Comparison of ENCODE assay signal across 23 cellular contexts in genomic region chr4:146179784-146180405, GRCh38. TPM values are rescaled to one million over a fixed set of nuclear protein-coding genes. Genes with fewer than 3 reads are reported as not detected.
A peak's percentile ranks its signal among the peaks of the same experiment; 100 is the strongest.
DNase-seq lines count a peak whose midpoint lies in the region; ATAC-seq and TF ChIP-seq lines count a peak whose summit lies in the region.
"Had no signal": no experiment of that assay in that cellular context is flagged by ENCODE, and none has a peak within 500 bp of the region (broad histone marks: within the 10 kb centered on the region; RNA-seq: fewer than 3 reads in every experiment).

No MANE protein-coding gene starts in this region.

- peak overlapping the region in 1 of 2 donors; percentile 39 for H3K4me3 Mint-ChIP-seq in activated T-cell treated with anti-CD3 and anti-CD28 coated beads, Interleukin-2, amount 50 U/mL, for 72 hours
- no peak overlapping the region for H3K4me3 Mint-ChIP-seq in activated T-cell treated with anti-CD3 and anti-CD28 coated beads, Interleukin-2, amount 50 U/mL, for 4 hours
- H3K4me3 Mint-ChIP-seq: activated CD4-positive, alpha-beta T cell treated with anti-CD3 and anti-CD28 coated beads, Interleukin-2, amount 10 ng/mL, durations not matched to agents 24 days and 14 days; stimulated activated naive CD8-positive, alpha-beta T cell treated with anti-CD3 and anti-CD28 coated beads, Interleukin-15, Interleukin-2, amounts not matched to agents 100 ng/mL and 50 ng/mL, for 24 hours had no signal

- peaks cover 76% of the 10 kb centered on the region for H3K79me2 ChIP-seq in hepatocyte

- no peaks in the 10 kb centered on the region for H3K27me3 Mint-ChIP-seq in activated T-cell treated with anti-CD3 and anti-CD28 coated beads, Interleukin-2, amount 50 U/mL, for 72 hours (ENCODE audit: low read depth)
- H3K27me3 Mint-ChIP-seq in activated T-cell treated with anti-CD3 and anti-CD28 coated beads, Interleukin-2, amount 50 U/mL, for 4 hours (ENCODE audit: low read depth): no peaks in the 10 kb centered on the region
- H3K27me3 Mint-ChIP-seq: activated CD4-positive, alpha-beta T cell treated with anti-CD3 and anti-CD28 coated beads, Interleukin-2, amount 10 ng/mL, durations not matched to agents 24 days and 14 days; stimulated activated naive CD8-positive, alpha-beta T cell treated with anti-CD3 and anti-CD28 coated beads, Interleukin-15, Interleukin-2, amounts not matched to agents 100 ng/mL and 50 ng/mL, for 24 hours had no signal

- no peak overlapping the region for H3K4me3 ChIP-seq in hepatocyte
- H3K4me3 ChIP-seq in gastrocnemius medialis: no peak overlapping the region
- H3K4me3 ChIP-seq in aorta (ENCODE audit: low read length in 2 of 2): no peak overlapping the region
- H3K4me3 ChIP-seq: right atrium auricular region, upper lobe of right lung had no signal

- H3K9me3 ChIP-seq in hepatocyte (ENCODE audit: low read depth) (no peaks in the 10 kb centered on the region), gastrocnemius medialis (no peaks in the 10 kb centered on the region), aorta (ENCODE audit: control insufficient read depth, low read length) (no peaks in the 10 kb centered on the region)
- H3K9me3 ChIP-seq: neutrophil, right atrium auricular region, upper lobe of right lung had no signal

- in situ Hi-C loops in gastrocnemius medialis (cut with MboI; ENCODE audit: low sequenced_read_pairs in 4 of 4): no loop called here

- TF ChIP-seq CTCF in hepatocyte (IDR thresholded peaks at IDR 0.05; ENCODE audit: poor library complexity): no peak
- no peak for TF ChIP-seq CTCF in gastrocnemius medialis (IDR thresholded peaks at IDR 0.05 in 4 of 5, conservative IDR thresholded peaks at IDR 0.05 in 1 of 5)

- peak overlapping the region; percentile 36 for H3K4me2 ChIP-seq in hepatocyte

- 71% methylated on average over 7 of the region's 7 CpGs for WGBS in hepatocyte (ENCODE audit: low lambda C conversion rate, missing lambda C conversion rate)
- WGBS in aorta, 2 donors: 61 to 71% methylated on average over 7 of the region's 7 CpGs

- no peak for DNase-seq in activated T-cell treated with anti-CD3 and anti-CD28 coated beads, Interleukin-2, amount 50 U/mL, for 72 hours
- DNase-seq in activated T-cell treated with anti-CD3 and anti-CD28 coated beads, Interleukin-2, amount 50 U/mL, for 4 hours: no peak
- DNase-seq in NCI-H69 (lab: John Stamatoyannopoulos, UW): peak; percentile 5
- no peak for DNase-seq in hepatocyte (ENCODE audit: low spot score)
- DNase-seq in gastrocnemius medialis: no peak
- no peak for DNase-seq in SW 1271 (lab: John Stamatoyannopoulos, UW)
- DNase-seq in aorta: no peak
- DNase-seq: activated CD4-positive, alpha-beta T cell treated with anti-CD3 and anti-CD28 coated beads, Interleukin-2, amount 10 ng/mL, durations not matched to agents 24 days and 14 days; activated naive CD4-positive, alpha-beta T cell treated with anti-CD3 and anti-CD28 coated beads, Interleukin-2, amount 50 U/mL, for 16 hours; dorsolateral prefrontal cortex; EL; islet precursor cell; NCI-H2081; NCI-H510A treated with DMSO at 0.1 percent for 48 hours; upper lobe of right lung had no signal

- H3K27me3 ChIP-seq in hepatocyte (no peaks in the 10 kb centered on the region), gastrocnemius medialis (no peaks in the 10 kb centered on the region), aorta (ENCODE audit: control insufficient read depth in 1 of 2, insufficient read depth in 2 of 2, low read length in 1 of 2) (no peaks in the 10 kb centered on the region)
- H3K27me3 ChIP-seq: dorsolateral prefrontal cortex, neutrophil, right atrium auricular region, upper lobe of right lung had no signal

- peaks cover 29% of the 10 kb centered on the region for H3K4me1 ChIP-seq in hepatocyte (ENCODE audit: insufficient read depth)
- peaks cover 56 to 61% of the 10 kb centered on the region in 2 donors for H3K4me1 ChIP-seq in gastrocnemius medialis
- H3K4me1 ChIP-seq in aorta (ENCODE audit: control insufficient read depth in 1 of 2, insufficient read depth in 2 of 2, low read length in 2 of 2): peaks cover 2 to 9% of the 10 kb centered on the region in 2 donors

- H3K36me3 Mint-ChIP-seq in activated T-cell treated with anti-CD3 and anti-CD28 coated beads, Interleukin-2, amount 50 U/mL, for 72 hours (ENCODE audit: insufficient read depth in 2 of 2): peaks cover 1 to 2% of the 10 kb centered on the region in 2 donors
- H3K36me3 Mint-ChIP-seq in activated T-cell treated with anti-CD3 and anti-CD28 coated beads, Interleukin-2, amount 50 U/mL, for 4 hours (ENCODE audit: insufficient read depth): peaks cover 17% of the 10 kb centered on the region

- H3K27ac Mint-ChIP-seq in activated T-cell treated with anti-CD3 and anti-CD28 coated beads, Interleukin-2, amount 50 U/mL, for 72 hours: peak overlapping the region; percentile 15
- H3K27ac Mint-ChIP-seq: activated CD4-positive, alpha-beta T cell treated with anti-CD3 and anti-CD28 coated beads, Interleukin-2, amount 10 ng/mL, durations not matched to agents 24 days and 14 days; stimulated activated naive CD8-positive, alpha-beta T cell treated with anti-CD3 and anti-CD28 coated beads, Interleukin-15, Interleukin-2, amounts not matched to agents 100 ng/mL and 50 ng/mL, for 24 hours had no signal

- ATAC-seq in activated T-cell treated with anti-CD3 and anti-CD28 coated beads, Interleukin-2, amount 50 U/mL, for 72 hours (replicated peaks in 1 of 2): no peak
- ATAC-seq in activated T-cell treated with anti-CD3 and anti-CD28 coated beads, Interleukin-2, amount 50 U/mL, for 4 hours: no peak
- no peak for ATAC-seq in gastrocnemius medialis
- no peak for ATAC-seq in GM21529 (IDR thresholded peaks at IDR 0.05; ENCODE audit: unreplicated experiment)
- ATAC-seq in aorta (ENCODE audit: low FRiP score): no peak
- ATAC-seq: esophagus mucosa, Panc1, upper lobe of right lung had no signal

- H3K9me3 Mint-ChIP-seq in activated T-cell treated with anti-CD3 and anti-CD28 coated beads, Interleukin-2, amount 50 U/mL, for 72 hours: no peaks in the 10 kb centered on the region
- no peaks in the 10 kb centered on the region for H3K9me3 Mint-ChIP-seq in activated T-cell treated with anti-CD3 and anti-CD28 coated beads, Interleukin-2, amount 50 U/mL, for 4 hours
- H3K9me3 Mint-ChIP-seq: activated CD4-positive, alpha-beta T cell treated with anti-CD3 and anti-CD28 coated beads, Interleukin-2, amount 10 ng/mL, durations not matched to agents 24 days and 14 days; stimulated activated naive CD8-positive, alpha-beta T cell treated with anti-CD3 and anti-CD28 coated beads, Interleukin-15, Interleukin-2, amounts not matched to agents 100 ng/mL and 50 ng/mL, for 24 hours had no signal

- no peak overlapping the region for H2AFZ ChIP-seq in hepatocyte

- no peak for TF ChIP-seq POLR2A in gastrocnemius medialis (IDR thresholded peaks at IDR 0.05)

- H3K9me2 ChIP-seq in hepatocyte (replicated peaks; ENCODE audit: insufficient read depth): no peaks in the 10 kb centered on the region

- peaks cover 63% of the 10 kb centered on the region for H3K4me1 Mint-ChIP-seq in activated T-cell treated with anti-CD3 and anti-CD28 coated beads, Interleukin-2, amount 50 U/mL, for 72 hours (ENCODE audit: low read depth)
- peaks cover 60% of the 10 kb centered on the region for H3K4me1 Mint-ChIP-seq in activated T-cell treated with anti-CD3 and anti-CD28 coated beads, Interleukin-2, amount 50 U/mL, for 4 hours (ENCODE audit: low read depth)

- no peak overlapping the region for H3K27ac ChIP-seq in hepatocyte
- H3K27ac ChIP-seq in gastrocnemius medialis: peak overlapping the region; percentile 11 to 49 (median 28)
- no peak overlapping the region for H3K27ac ChIP-seq in aorta (ENCODE audit: low read depth in 1 of 2, low read length in 2 of 2)
- H3K27ac ChIP-seq: neutrophil, right atrium auricular region, upper lobe of right lung had no signal

- peaks cover 19% of the 10 kb centered on the region for H4K20me1 ChIP-seq in hepatocyte (ENCODE audit: insufficient read depth, poor library complexity, severe bottlenecking)

- H3K36me3 ChIP-seq in hepatocyte (replicated peaks; ENCODE audit: insufficient read depth, low read depth): peaks cover 5% of the 10 kb centered on the region
- peaks cover 0 to 5% of the 10 kb centered on the region in 2 donors for H3K36me3 ChIP-seq in gastrocnemius medialis
- H3K36me3 ChIP-seq in aorta (ENCODE audit: control insufficient read depth in 1 of 2, insufficient read depth in 2 of 2, low read length in 1 of 2): no peaks in the 10 kb centered on the region

- intact Hi-C loops in gastrocnemius medialis (cut with DNase I; ENCODE audit: low total_unique reads): loop anchor here (5.0 to 10.0 kb wide), 5 partner anchors 233 to 555 kb away; partner anchors contain the start of gene SLC10A7
- intact Hi-C loops in aorta (cut with DNase I): loop anchor here in 1 of 2 donors (10.0 kb wide), 2 partner anchors 125 to 335 kb away; no protein-coding TSS in a partner anchor

RNA-seq across cellular contexts. Expression of gene LSM6, which starts 4.4 kb away (rescaled TPM):
- total RNA-seq in activated T-cell treated with anti-CD3 and anti-CD28 coated beads, Interleukin-2, amount 50 U/mL, for 72 hours: 10 to 100 TPM; 54.6 to 55.1 TPM
- 10 to 100 TPM; 80.2 to 98.9 (median 85.6) TPM for total RNA-seq in activated T-cell treated with anti-CD3 and anti-CD28 coated beads, Interleukin-2, amount 50 U/mL, for 4 hours
- 53.6 and 75.5 TPM in 2 replicates for total RNA-seq in hepatocyte
- 48.6 and 51.0 TPM in 2 replicates for polyA plus RNA-seq in hepatocyte
- total RNA-seq in gastrocnemius medialis: 10 to 100 TPM; 12.7 to 31.0 (median 15.5) TPM
- total RNA-seq in aorta: 10 to 100 TPM; 19.9 to 25.8 TPM
- polyA plus RNA-seq in aorta: 10 to 100 TPM; 30.2 to 35.1 TPM

RNA-seq across cellular contexts. Expression of gene REELD1, which starts 34.4 kb away (rescaled TPM):
- under 1 TPM; 0.79 to 0.97 TPM for total RNA-seq in activated T-cell treated with anti-CD3 and anti-CD28 coated beads, Interleukin-2, amount 50 U/mL, for 72 hours
- total RNA-seq in activated T-cell treated with anti-CD3 and anti-CD28 coated beads, Interleukin-2, amount 50 U/mL, for 4 hours: under 1 TPM; 0.16 to 0.58 (median 0.43) TPM
- not detected in 2 replicates for total RNA-seq in hepatocyte
- 0.44 TPM in 1 of 2 replicates, not detected in the other for polyA plus RNA-seq in hepatocyte
- under 1 TPM in 1 of 4 donors, not detected in 3; 0.97 TPM for total RNA-seq in gastrocnemius medialis
- total RNA-seq in aorta: under 1 TPM; 0.29 to 0.63 TPM
- polyA plus RNA-seq in aorta: under 1 TPM in 1 of 2 donors, not detected in 1; 0.10 TPM
- total RNA-seq: activated CD4-positive, alpha-beta T cell treated with anti-CD3 and anti-CD28 coated beads, Interleukin-2, amount 10 ng/mL, durations not matched to agents 24 days and 14 days; bronchial epithelial cell; esophagus mucosa; SK-MEL-5 had no signal

Comparison
In these comparisons a context has a peak if more than half of its experiments do, and no peak if none do; other contexts are left out.
1. H3K27ac ChIP-seq: peak in gastrocnemius medialis (4 of 4); none in hepatocyte (single experiment) and aorta (0 of 2).